In the genomic region with DNA sequence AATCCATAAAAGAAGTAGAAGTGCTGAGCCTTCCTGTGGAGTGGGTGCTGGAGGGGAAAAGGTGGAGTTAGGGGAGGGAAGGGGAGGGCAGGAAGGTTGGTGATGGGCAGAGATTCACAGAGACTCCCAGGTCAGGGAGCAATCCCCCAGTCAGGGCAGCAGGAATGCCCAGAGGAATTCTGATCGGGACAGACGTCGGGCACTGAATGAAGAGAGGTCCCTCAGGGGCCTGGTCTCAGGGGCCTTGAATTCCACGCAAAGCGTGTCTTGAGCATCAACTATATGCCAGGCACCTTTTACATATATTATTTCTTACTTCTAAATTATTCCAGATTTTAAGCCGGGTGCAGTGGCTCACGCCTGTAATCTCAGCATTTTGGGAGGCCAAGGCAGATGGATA, we compare ENCODE assay signal across 23 cellular contexts. TPM values are rescaled to one million over a fixed set of nuclear protein-coding genes. Genes with fewer than 3 reads are reported as not detected.
DNase-seq lines count a peak whose midpoint lies in the region; ATAC-seq and TF ChIP-seq lines count a peak whose summit lies in the region.
"Had no signal": no experiment of that assay in that cellular context is flagged by ENCODE, and none has a peak within 500 bp of the region (broad histone marks: within the 10 kb centered on the region; RNA-seq: fewer than 3 reads in every experiment).

No MANE protein-coding gene starts in this region.

- no peak for TF ChIP-seq CTCF in CD14-positive monocyte (IDR thresholded peaks at IDR 0.05)
- no peak for TF ChIP-seq CTCF in coronary artery (IDR thresholded peaks at IDR 0.05)
- no peak for TF ChIP-seq CTCF in omental fat pad (IDR thresholded peaks at IDR 0.05)

- no peak for ATAC-seq in omental fat pad (ENCODE audit: low FRiP score)
- no peak for ATAC-seq in GM21576 (IDR thresholded peaks at IDR 0.05; ENCODE audit: unreplicated experiment)

- intact Hi-C loops in CD14-positive monocyte (cut with micrococcal nuclease): no loop called here

- peaks cover 0 to 1% of the 10 kb centered on the region in 2 donors for H3K36me3 Mint-ChIP-seq in CD14-positive monocyte

- 0 out of 2 replicates have a peak, but pooled peaks cover 2% of the 10 kb centered on the region for H3K27me3 ChIP-seq in H7 (ENCODE audit: control insufficient read depth, insufficient read depth, low read length)

- no peak overlapping the region for H3K27ac ChIP-seq in coronary artery
- H3K27ac ChIP-seq: GM23248, KMS-11, SK-N-MC had no signal

- H3K36me3 ChIP-seq in H7 (replicated peaks; ENCODE audit: control insufficient read depth, insufficient read depth, low read length): no peaks in the 10 kb centered on the region

- DNase-seq in CD14-positive monocyte (ENCODE audit: low spot score) (peak; percentile 9), H7 (peak; percentile 14), coronary artery (ENCODE audit: low spot score) (peak; percentile 36), omental fat pad (ENCODE audit: low spot score) (peak; percentile 8), OCI-M2 (lab: John Stamatoyannopoulos, UW; ENCODE audit: unreplicated experiment) (no peak), GOT3 (lab: John Stamatoyannopoulos, UW) (no peak)
- no peak for DNase-seq in activated CD4-positive, alpha-beta T cell treated with anti-CD3 and anti-CD28 coated beads, Interleukin-2, amount 50 U/mL, for 1 hour
- DNase-seq: COR-L47, DMS79, GM23248, HCEC 1CT, NCI-H1092 treated with DMSO at 0.1 percent for 48 hours, NCI-H1436 treated with DMSO at 0.1 percent for 48 hours, NCI-H1930, NCI-H2227 treated with DMSO at 0.1 percent for 48 hours, NCI-H510A treated with DMSO at 0.1 percent for 48 hours, NCI-H748 treated with DMSO at 0.1 percent for 48 hours, SHP77 treated with DMSO at 0.1 percent for 48 hours had no signal

- peaks cover 0 to 6% (median 6%) of the 10 kb centered on the region in 3 donors for H3K27me3 Mint-ChIP-seq in CD14-positive monocyte (ENCODE audit: low read depth in 3 of 3)
- H3K27me3 Mint-ChIP-seq: CD4-positive, alpha-beta T cell had no signal

- H3K4me3 ChIP-seq in H7 (ENCODE audit: insufficient read depth, low read depth, low read length): no peak overlapping the region
- H3K4me3 ChIP-seq in coronary artery: no peak overlapping the region
- H3K4me3 ChIP-seq: GM23248, SK-N-MC had no signal

- no peak overlapping the region for H3K4me3 Mint-ChIP-seq in CD14-positive monocyte
- H3K4me3 Mint-ChIP-seq: CD4-positive, alpha-beta T cell had no signal

- peaks cover 12% of the 10 kb centered on the region for H3K4me1 Mint-ChIP-seq in CD14-positive monocyte

- peaks cover 0 to 5% (median 2%) of the 10 kb centered on the region in 7 donors for H3K9me3 Mint-ChIP-seq in CD14-positive monocyte
- H3K9me3 Mint-ChIP-seq: CD4-positive, alpha-beta T cell had no signal

- H3K27ac Mint-ChIP-seq in CD14-positive monocyte: no peak overlapping the region
- H3K27ac Mint-ChIP-seq: CD4-positive, alpha-beta T cell had no signal

RNA-seq across cellular contexts. Expression of gene PADI1, which starts 7.2 kb away (rescaled TPM):
- polyA plus RNA-seq in CD14-positive monocyte: not detected
- 0.07 and 0.45 TPM in 2 replicates for total RNA-seq in H7 (2014; rRNA removed; shearing (Covaris generic))
- not detected for total RNA-seq in omental fat pad
- total RNA-seq: CD4-positive, alpha-beta T cell had no signal

RNA-seq across cellular contexts. Expression of gene PADI3, which starts 51.2 kb away (rescaled TPM):
- polyA plus RNA-seq in CD14-positive monocyte: not detected
- 1.2 and 4.1 TPM in 2 replicates for total RNA-seq in H7 (2014; rRNA removed; shearing (Covaris generic))
- total RNA-seq in omental fat pad: not detected
- total RNA-seq: CD4-positive, alpha-beta T cell; GM23248 had no signal
- polyA plus RNA-seq: BJ, GM23248 had no signal

Comparison
In these comparisons a context has a peak if more than half of its experiments do, and no peak if none do; other contexts are left out.
1. DNase-seq: peak in CD14-positive monocyte (single experiment), H7 (single experiment), coronary artery (single experiment) and omental fat pad (single experiment); none in OCI-M2 (single experiment), GOT3 (single experiment) and activated CD4-positive, alpha-beta T cell treated with anti-CD3 and anti-CD28 coated beads, Interleukin-2, amount 50 U/mL, for 1 hour (single experiment).